4 cellular contexts compared by ENCODE assay signal in the genomic region with DNA sequence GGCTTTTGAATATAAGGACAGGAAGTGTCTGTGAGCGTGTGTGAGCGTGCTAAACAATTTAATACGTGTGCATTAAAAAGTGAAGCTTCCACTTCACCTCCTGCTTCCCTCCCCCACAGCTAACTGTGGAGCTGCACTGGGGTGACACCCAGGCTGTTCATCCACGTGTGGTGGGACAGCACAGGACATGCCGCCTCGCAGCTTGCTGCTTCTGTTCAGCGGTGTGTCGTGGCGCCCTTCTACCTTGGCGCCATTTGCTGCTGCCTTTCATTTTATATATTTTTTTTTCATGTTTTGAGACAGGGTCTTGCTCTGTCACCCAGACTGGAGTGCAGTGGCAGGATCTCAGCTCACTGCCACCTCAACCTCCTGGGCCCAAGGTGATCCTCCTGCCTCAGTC.
"Had no signal": no experiment of that assay in that cellular context is flagged by ENCODE, and none has a peak within 500 bp of the region (broad histone marks: within the 10 kb centered on the region; RNA-seq: fewer than 3 reads in every experiment).

No MANE protein-coding gene starts in this region.

- H3K4me3 ChIP-seq: K562 had no signal

- FAIRE-seq: HepG2, K562 had no signal

- H3K27ac ChIP-seq: HL-60 had no signal

- ATAC-seq: HepG2, K562 had no signal

- DNase-seq: IMR-90 had no signal
